1 cellular context compared by ENCODE assay signal in genomic region chr3:112092439-112093179, GRCh38.
TF ChIP-seq lines count a peak whose summit lies in the region.

No MANE protein-coding gene starts in this region.

TF ChIP-seq in GM23338, 12 proteins besides CTCF, POLR2A, EP300 and RAD21 (continued from another document):
- TF ChIP-seq, protein P1, sequence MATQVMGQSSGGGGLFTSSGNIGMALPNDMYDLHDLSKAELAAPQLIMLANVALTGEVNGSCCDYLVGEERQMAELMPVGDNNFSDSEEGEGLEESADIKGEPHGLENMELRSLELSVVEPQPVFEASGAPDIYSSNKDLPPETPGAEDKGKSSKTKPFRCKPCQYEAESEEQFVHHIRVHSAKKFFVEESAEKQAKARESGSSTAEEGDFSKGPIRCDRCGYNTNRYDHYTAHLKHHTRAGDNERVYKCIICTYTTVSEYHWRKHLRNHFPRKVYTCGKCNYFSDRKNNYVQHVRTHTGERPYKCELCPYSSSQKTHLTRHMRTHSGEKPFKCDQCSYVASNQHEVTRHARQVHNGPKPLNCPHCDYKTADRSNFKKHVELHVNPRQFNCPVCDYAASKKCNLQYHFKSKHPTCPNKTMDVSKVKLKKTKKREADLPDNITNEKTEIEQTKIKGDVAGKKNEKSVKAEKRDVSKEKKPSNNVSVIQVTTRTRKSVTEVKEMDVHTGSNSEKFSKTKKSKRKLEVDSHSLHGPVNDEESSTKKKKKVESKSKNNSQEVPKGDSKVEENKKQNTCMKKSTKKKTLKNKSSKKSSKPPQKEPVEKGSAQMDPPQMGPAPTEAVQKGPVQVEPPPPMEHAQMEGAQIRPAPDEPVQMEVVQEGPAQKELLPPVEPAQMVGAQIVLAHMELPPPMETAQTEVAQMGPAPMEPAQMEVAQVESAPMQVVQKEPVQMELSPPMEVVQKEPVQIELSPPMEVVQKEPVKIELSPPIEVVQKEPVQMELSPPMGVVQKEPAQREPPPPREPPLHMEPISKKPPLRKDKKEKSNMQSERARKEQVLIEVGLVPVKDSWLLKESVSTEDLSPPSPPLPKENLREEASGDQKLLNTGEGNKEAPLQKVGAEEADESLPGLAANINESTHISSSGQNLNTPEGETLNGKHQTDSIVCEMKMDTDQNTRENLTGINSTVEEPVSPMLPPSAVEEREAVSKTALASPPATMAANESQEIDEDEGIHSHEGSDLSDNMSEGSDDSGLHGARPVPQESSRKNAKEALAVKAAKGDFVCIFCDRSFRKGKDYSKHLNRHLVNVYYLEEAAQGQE (IDR thresholded peaks at IDR 0.05; ENCODE audit: unreplicated experiment), result no peak
- TF ChIP-seq POLR2AphosphoS5 (IDR thresholded peaks at IDR 0.05; ENCODE audit: low read depth) (no peak), ETS1 (IDR thresholded peaks at IDR 0.05) (no peak), ZNF114 (CRISPR knock-in tag; IDR thresholded peaks at IDR 0.05) (no peak), ZNF331 (CRISPR knock-in tag; IDR thresholded peaks at IDR 0.05; ENCODE audit: low read depth) (no peak)
